Comparison of ENCODE assay signal across 1 cellular context in genomic region chr19:57814505-57815246, GRCh38.
TF ChIP-seq lines count a peak whose summit lies in the region.

Gene ZNF552 (minus strand): TSS chr19:57814913. CDS start chr19:57814743, 170 bp downstream.

TF ChIP-seq in K562, 482 proteins besides CTCF, POLR2A, EP300 and RAD21 (continued from another document and continues in another):
- TF ChIP-seq BCLAF1 (IDR thresholded peaks at IDR 0.05; ENCODE audit: borderline replicate concordance in 1 of 2, control insufficient read depth in 1 of 2, low read depth in 2 of 2, low read length in 1 of 2), result peak in 1 of 2 experiments; percentile 76; a peak in 1 of 4 replicates
- no peak for TF ChIP-seq KHSRP (IDR thresholded peaks at IDR 0.05)
- peak; percentile 68 for TF ChIP-seq USF1 (CRISPR knock-in tag; IDR thresholded peaks at IDR 0.05)
- TF ChIP-seq E4F1 (CRISPR knock-in tag; IDR thresholded peaks at IDR 0.05; ENCODE audit: borderline replicate concordance), result no peak
- no peak for TF ChIP-seq NFIX (CRISPR knock-in tag; IDR thresholded peaks at IDR 0.05; ENCODE audit: low read depth)
- peak; percentile 99 for TF ChIP-seq CXXC5 (CRISPR knock-in tag; IDR thresholded peaks at IDR 0.05)
- no peak for TF ChIP-seq MAFK (IDR thresholded peaks at IDR 0.05; ENCODE audit: low read length)
- TF ChIP-seq PHTF2 (CRISPR knock-in tag; IDR thresholded peaks at IDR 0.05), result no peak
- no peak for TF ChIP-seq TRIM25 (IDR thresholded peaks at IDR 0.05; ENCODE audit: borderline replicate concordance)
- TF ChIP-seq ARID4B (CRISPR knock-in tag; IDR thresholded peaks at IDR 0.05), result peak; percentile 71
- TF ChIP-seq ZNF318 (IDR thresholded peaks at IDR 0.05; ENCODE audit: borderline replicate concordance in 1 of 2, low read depth in 1 of 2), result no peak
- TF ChIP-seq ZNF431 (CRISPR knock-in tag; IDR thresholded peaks at IDR 0.05), result no peak
- TF ChIP-seq POLR2AphosphoS2 (IDR thresholded peaks at IDR 0.05; ENCODE audit: low read length), result peak; percentile 71; the same call in 1 of the 2 replicates
- TF ChIP-seq ZNF511 (CRISPR knock-in tag; IDR thresholded peaks at IDR 0.05), result peak; percentile 59; the same call in 1 of the 2 replicates
- 0 out of 2 replicates have a peak, but pooled peaks have one; percentile 24 for TF ChIP-seq ZBTB26 (CRISPR knock-in tag; IDR thresholded peaks at IDR 0.05)
- peak; percentile 46 for TF ChIP-seq SAP30 (IDR thresholded peaks at IDR 0.05; ENCODE audit: borderline replicate concordance, insufficient read depth, low read depth, low read length, poor library complexity, severe bottlenecking)
- peak; percentile 60; the same call in 1 of the 2 replicates for TF ChIP-seq DIDO1 (tag; IDR thresholded peaks at IDR 0.05; ENCODE audit: low read depth)
- TF ChIP-seq PCBP1 (IDR thresholded peaks at IDR 0.05; ENCODE audit: low read depth, low read length, poor library complexity, severe bottlenecking), result no peak
- peak; percentile 50; the same call in 1 of the 2 replicates for TF ChIP-seq CC2D1A (IDR thresholded peaks at IDR 0.05)
- peak; percentile 63; the same call in 1 of the 2 replicates for TF ChIP-seq ZBTB9 (CRISPR knock-in tag; IDR thresholded peaks at IDR 0.05)
- TF ChIP-seq NR2C2 (CRISPR knock-in tag; IDR thresholded peaks at IDR 0.05), result no peak
- peak; percentile 90 for TF ChIP-seq NR2C2 (tag; IDR thresholded peaks at IDR 0.05)
